In the genomic region with DNA sequence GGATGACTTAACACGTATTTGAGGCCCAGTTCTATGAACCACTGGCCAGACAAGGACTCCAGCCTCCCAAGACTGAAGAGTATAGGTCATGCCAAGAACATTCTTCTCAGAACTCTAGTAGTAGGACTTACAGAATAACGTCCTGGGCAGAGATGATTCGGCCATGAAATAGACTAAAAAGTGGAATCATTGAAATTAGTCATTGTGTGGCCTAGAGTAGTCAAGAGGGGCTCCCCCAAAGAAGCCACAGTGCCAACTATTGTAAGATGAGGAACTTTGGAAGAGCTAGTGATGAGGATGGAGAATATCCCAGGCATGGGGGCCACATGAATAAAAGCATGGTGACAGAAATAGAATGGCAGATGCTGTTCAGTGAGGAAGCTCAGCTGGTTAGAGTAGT, we compare ENCODE assay signal across 18 cellular contexts.
A peak's percentile ranks its signal among the peaks of the same experiment; 100 is the strongest.
DNase-seq lines count a peak whose midpoint lies in the region; TF ChIP-seq lines count a peak whose summit lies in the region.
"Had no signal": no experiment of that assay in that cellular context is flagged by ENCODE, and none has a peak within 500 bp of the region (broad histone marks: within the 10 kb centered on the region; RNA-seq: fewer than 3 reads in every experiment).

No MANE protein-coding gene starts in this region.

- H3K36me3 ChIP-seq in fibroblast of lung (ENCODE audit: control insufficient read depth, insufficient read depth, low read length) = no peaks in the 10 kb centered on the region
- H3K36me3 ChIP-seq in spleen = no peaks in the 10 kb centered on the region

- H3K4me3 ChIP-seq in fibroblast of lung (replicated peaks in 1 of 4; ENCODE audit: control extremely low read depth in 1 of 4, insufficient read depth in 1 of 4, low read depth in 3 of 4, low read length in 4 of 4) = no peak overlapping the region
- no peak overlapping the region for H3K4me3 ChIP-seq in spleen
- H3K4me3 ChIP-seq: psoas muscle, SK-N-MC had no signal

- TF ChIP-seq POLR2A in spleen (IDR thresholded peaks at IDR 0.05) = no peak

- TF ChIP-seq CTCF in fibroblast of lung (conservative IDR thresholded peaks at IDR 0.05 in 1 of 2, IDR thresholded peaks at IDR 0.05 in 1 of 2; ENCODE audit: low read depth in 1 of 2, low read length in 2 of 2) (no peak), spleen (IDR thresholded peaks at IDR 0.05 in 8 of 11, conservative IDR thresholded peaks at IDR 0.05 in 3 of 11) (no peak)

- WGBS in spleen, 5 donors = 67 to 88% (median 80%) methylated on average over 3 of the region's 3 CpGs

- H3K9me3 ChIP-seq in fibroblast of lung (ENCODE audit: control insufficient read depth, insufficient read depth, low read depth, low read length) (no peaks in the 10 kb centered on the region), spleen (no peaks in the 10 kb centered on the region)
- H3K9me3 ChIP-seq: psoas muscle had no signal

- CTCF ChIA-PET in HEK293T (lab: Yijun Ruan, JAX) = no interaction called here

- H3K79me2 ChIP-seq in fibroblast of lung (ENCODE audit: control insufficient read depth, insufficient read depth, low read length) = no peaks in the 10 kb centered on the region

- POLR2A ChIA-PET in HEK293T (lab: Yijun Ruan, JAX) = no interaction called here

- peaks cover 23% of the 10 kb centered on the region for H3K4me1 ChIP-seq in fibroblast of lung (ENCODE audit: control insufficient read depth, extremely low read depth, insufficient read depth, low read length)
- H3K4me1 ChIP-seq in spleen = peaks cover 6 to 27% (median 21%) of the 10 kb centered on the region in 6 donors

- H3K27ac ChIP-seq in fibroblast of lung (ENCODE audit: insufficient read depth, low read length) (peak overlapping the region; percentile 71), spleen (peak overlapping the region in 6 of 8 donors; percentile 77 to 85 (median 84))
- H3K27ac ChIP-seq: SK-N-MC had no signal

- H2AFZ ChIP-seq in fibroblast of lung (ENCODE audit: low read length) = no peak overlapping the region

- H3K27me3 ChIP-seq in fibroblast of lung (ENCODE audit: control insufficient read depth, insufficient read depth, low read length) (no peaks in the 10 kb centered on the region), spleen (replicated peaks in 1 of 7) (no peaks in the 10 kb centered on the region)

- H4K20me1 ChIP-seq in fibroblast of lung (ENCODE audit: control insufficient read depth, extremely low read depth, insufficient read depth, low read length) = no peaks in the 10 kb centered on the region

- H3K9ac ChIP-seq in fibroblast of lung (ENCODE audit: insufficient read depth, low read length) = no peak overlapping the region

- H3K4me2 ChIP-seq in fibroblast of lung (ENCODE audit: extremely low read depth, insufficient read depth, low read length) = no peak overlapping the region

- intact Hi-C loops in spleen (cut with DNase I; ENCODE audit: low total_unique reads) = no loop called here

- peak; percentile 8 for DNase-seq in stimulated activated CD4-positive, alpha-beta T cell treated with anti-CD3 and anti-CD28 coated beads, Interleukin-15, amount 100 ng/mL, for 24 hours
- no peak for DNase-seq in stimulated activated CD4-positive, alpha-beta T cell treated with anti-CD3 and anti-CD28 coated beads, Interleukin-12 subunit alpha, Interleukin-12 subunit beta, amount 100 ng/mL, for 4 hours
- DNase-seq in fibroblast of lung (ENCODE audit: low read depth in 2 of 2) (no peak), spleen (no peak), HEK293T (ENCODE audit: extremely low spot score) (no peak), HuH-7.5 (ENCODE audit: low spot score) (no peak), RPMI8226 (no peak)
- DNase-seq: activated CD4-positive, alpha-beta T cell treated with anti-CD3 and anti-CD28 coated beads for 1 hour; activated naive CD4-positive, alpha-beta T cell treated with anti-CD3 and anti-CD28 coated beads for 36 hours; COR-L47; erythroblast; NCI-H1436; NCI-H2171; NCI-H748 treated with DMSO at 0.1 percent for 48 hours; PC-3; psoas muscle; stimulated activated naive CD4-positive, alpha-beta T cell treated with Interleukin-2 at 50 U/mL for 16 hours had no signal

TF ChIP-seq in HEK293T, 16 proteins besides CTCF, POLR2A, EP300 and RAD21:
- TF ChIP-seq ELF4 (IDR thresholded peaks at IDR 0.05) (no peak), FOXK2 (IDR thresholded peaks at IDR 0.05) (no peak), L3MBTL2 (conservative IDR thresholded peaks at IDR 0.05) (no peak), FOXA1 (IDR thresholded peaks at IDR 0.05) (no peak), LEF1 (IDR thresholded peaks at IDR 0.05; ENCODE audit: borderline replicate concordance) (no peak), ARNT (IDR thresholded peaks at IDR 0.05) (no peak), NFRKB (IDR thresholded peaks at IDR 0.05) (no peak), HDGF (IDR thresholded peaks at IDR 0.05; ENCODE audit: borderline replicate concordance) (no peak), CTBP1 (IDR thresholded peaks at IDR 0.05; ENCODE audit: borderline replicate concordance) (no peak), ZNF384 (IDR thresholded peaks at IDR 0.05) (no peak), TARDBP (IDR thresholded peaks at IDR 0.05) (no peak), BHLHE40 (IDR thresholded peaks at IDR 0.05; ENCODE audit: borderline replicate concordance) (no peak), FOXM1 (IDR thresholded peaks at IDR 0.05; ENCODE audit: borderline replicate concordance) (no peak), SP1 (IDR thresholded peaks at IDR 0.05) (no peak)
